Comparison of ENCODE assay signal across 14 cellular contexts in genomic region chr3:29176501-29176900, GRCh38.
A peak's percentile ranks its signal among the peaks of the same experiment; 100 is the strongest.
DNase-seq lines count a peak whose midpoint lies in the region; ATAC-seq and TF ChIP-seq lines count a peak whose summit lies in the region.
"Had no signal": no experiment of that assay in that cellular context is flagged by ENCODE, and none has a peak within 500 bp of the region (broad histone marks: within the 10 kb centered on the region; RNA-seq: fewer than 3 reads in every experiment).

No MANE protein-coding gene starts in this region.

- no peaks in the 10 kb centered on the region for H3K36me3 ChIP-seq in MG63
- no peaks in the 10 kb centered on the region for H3K36me3 ChIP-seq in trophoblast cell (ENCODE audit: control insufficient read depth in 1 of 2, insufficient read depth in 2 of 2, low read length in 2 of 2)
- no peaks in the 10 kb centered on the region for H3K36me3 ChIP-seq in MM.1S (replicated peaks; ENCODE audit: insufficient read depth, low read length)

- H3K9ac ChIP-seq in trophoblast cell (ENCODE audit: low read length) (no peak overlapping the region), MM.1S (ENCODE audit: low read length) (no peak overlapping the region)

- ATAC-seq in left colon: peak; percentile 76
- ATAC-seq: stimulated activated memory B cell treated with anti-CD40 and anti-IgM and Interleukin-4, amounts not matched to agents 10 μg/mL and 1 μg/mL and 100 μg/mL, for 72 hours had no signal

- intact Hi-C loops in left colon (cut with DNase I, micrococcal nuclease): no loop called here

- H3K79me2 ChIP-seq in trophoblast cell (ENCODE audit: control insufficient read depth, insufficient read depth, low read length, poor library complexity) (no peaks in the 10 kb centered on the region), MM.1S (ENCODE audit: low read length) (no peaks in the 10 kb centered on the region)

- H3K23ac ChIP-seq in trophoblast cell (ENCODE audit: low read length): no peak overlapping the region

- no peaks in the 10 kb centered on the region for H3K9me3 ChIP-seq in MG63
- H3K9me3 ChIP-seq in trophoblast cell (ENCODE audit: insufficient read depth, low read depth, low read length): no peaks in the 10 kb centered on the region
- H3K9me3 ChIP-seq in MM.1S (replicated peaks; ENCODE audit: insufficient read depth, low read length): no peaks in the 10 kb centered on the region

- DNase-seq in Ammon's horn (ENCODE audit: low spot score): peak; percentile 34
- peak; percentile 69 for DNase-seq in MG63
- DNase-seq in NCI-H69 (lab: John Stamatoyannopoulos, UW): peak; percentile 90
- no peak for DNase-seq in left colon
- no peak for DNase-seq in trophoblast cell
- DNase-seq in stimulated activated CD4-positive, alpha-beta T cell treated with anti-CD3 and anti-CD28 coated beads, Interleukin-2, amount 100 ng/mL, for 48 hours: no peak
- DNase-seq in RPMI8226: no peak
- DNase-seq in MM.1S: no peak
- DNase-seq: cerebellar nuclear complex; hippocampal formation; stimulated activated CD4-positive, alpha-beta T cell treated with anti-CD3 and anti-CD28 coated beads, Interleukin-4, amount 100 ng/mL, for 1 hour had no signal

- no peak overlapping the region for H4K12ac ChIP-seq in trophoblast cell (ENCODE audit: low read depth, low read length)

- no peak overlapping the region for H2AK5ac ChIP-seq in trophoblast cell (ENCODE audit: low read length)

- TF ChIP-seq CTCF in MM.1S (IDR thresholded peaks at IDR 0.05; ENCODE audit: low read length): no peak

- no peak overlapping the region for H2BK120ac ChIP-seq in trophoblast cell (ENCODE audit: insufficient read depth, low read length, poor library complexity)

- H4K91ac ChIP-seq in trophoblast cell (ENCODE audit: low read depth, low read length): no peak overlapping the region

- H2BK12ac ChIP-seq in trophoblast cell (ENCODE audit: low read length): no peak overlapping the region

- H3K4me1 ChIP-seq in trophoblast cell (ENCODE audit: control insufficient read depth in 1 of 2, insufficient read depth in 2 of 2, low read length in 2 of 2) (no peaks in the 10 kb centered on the region), MM.1S (ENCODE audit: low read length) (no peaks in the 10 kb centered on the region)

- H3K4me3 ChIP-seq in MG63 (no peak overlapping the region), trophoblast cell (ENCODE audit: low read depth, low read length) (no peak overlapping the region), MM.1S (ENCODE audit: low read length) (no peak overlapping the region)

- no peak overlapping the region for H2BK5ac ChIP-seq in trophoblast cell (ENCODE audit: low read depth, low read length, poor library complexity)

- no peak overlapping the region for H3K4ac ChIP-seq in trophoblast cell (ENCODE audit: low read depth, low read length)

- H3K14ac ChIP-seq in trophoblast cell (ENCODE audit: low read length): no peak overlapping the region

- no peaks in the 10 kb centered on the region for H4K20me1 ChIP-seq in MM.1S (ENCODE audit: insufficient read depth, low read length)

- no peak overlapping the region for H4K8ac ChIP-seq in trophoblast cell (ENCODE audit: low read depth, low read length)

- H3K9me2 ChIP-seq in MM.1S (replicated peaks; ENCODE audit: insufficient read depth, low read length): no peaks in the 10 kb centered on the region

- WGBS in trophoblast cell (ENCODE audit: extremely low coverage, insufficient coverage, insufficient read length): no CpG with 5 or more reads among the region's 2 CpGs

- no peaks in the 10 kb centered on the region for H3F3A ChIP-seq in MM.1S (ENCODE audit: insufficient read depth, low read length)

- no peak overlapping the region for H3K18ac ChIP-seq in trophoblast cell (ENCODE audit: low read length)

- no peak overlapping the region for H3K27ac ChIP-seq in trophoblast cell (ENCODE audit: low read depth, low read length)
- no peak overlapping the region for H3K27ac ChIP-seq in MM.1S (ENCODE audit: low read length)
- H3K27ac ChIP-seq: epithelial cell of prostate, RWPE1 had no signal

- no peak overlapping the region for H3K4me2 ChIP-seq in trophoblast cell (ENCODE audit: low read length)
- no peak overlapping the region for H3K4me2 ChIP-seq in MM.1S (ENCODE audit: low read depth, low read length)

- no peak overlapping the region for H2AFZ ChIP-seq in trophoblast cell (ENCODE audit: insufficient read depth, low read length, poor library complexity)
- no peak overlapping the region for H2AFZ ChIP-seq in MM.1S (ENCODE audit: low read length)

- no peaks in the 10 kb centered on the region for H3K27me3 ChIP-seq in MG63
- no peaks in the 10 kb centered on the region for H3K27me3 ChIP-seq in trophoblast cell (ENCODE audit: insufficient read depth, low read length)
- no peaks in the 10 kb centered on the region for H3K27me3 ChIP-seq in MM.1S (replicated peaks; ENCODE audit: insufficient read depth, low read length)

- H3K79me1 ChIP-seq in trophoblast cell (ENCODE audit: low read length): no peaks in the 10 kb centered on the region

Comparison
In these comparisons a context has a peak if more than half of its experiments do, and no peak if none do; other contexts are left out.
1. DNase-seq: peak in Ammon's horn (single experiment), MG63 (single experiment) and NCI-H69 (single experiment); none in left colon (0 of 2), trophoblast cell (0 of 2), stimulated activated CD4-positive, alpha-beta T cell treated with anti-CD3 and anti-CD28 coated beads, Interleukin-2, amount 100 ng/mL, for 48 hours (0 of 2), RPMI8226 (single experiment) and MM.1S (single experiment).